1 cellular context compared by ENCODE assay signal in genomic region chr3:48966876-48967361, GRCh38.
TF ChIP-seq lines count a peak whose summit lies in the region.

No MANE protein-coding gene starts in this region.

TF ChIP-seq in SK-N-SH treated with all-trans-retinoic acid at 6 μM for 48 hours, 23 proteins besides CTCF, POLR2A, EP300 and RAD21 (continued from another document):
- TF ChIP-seq, protein P1, sequence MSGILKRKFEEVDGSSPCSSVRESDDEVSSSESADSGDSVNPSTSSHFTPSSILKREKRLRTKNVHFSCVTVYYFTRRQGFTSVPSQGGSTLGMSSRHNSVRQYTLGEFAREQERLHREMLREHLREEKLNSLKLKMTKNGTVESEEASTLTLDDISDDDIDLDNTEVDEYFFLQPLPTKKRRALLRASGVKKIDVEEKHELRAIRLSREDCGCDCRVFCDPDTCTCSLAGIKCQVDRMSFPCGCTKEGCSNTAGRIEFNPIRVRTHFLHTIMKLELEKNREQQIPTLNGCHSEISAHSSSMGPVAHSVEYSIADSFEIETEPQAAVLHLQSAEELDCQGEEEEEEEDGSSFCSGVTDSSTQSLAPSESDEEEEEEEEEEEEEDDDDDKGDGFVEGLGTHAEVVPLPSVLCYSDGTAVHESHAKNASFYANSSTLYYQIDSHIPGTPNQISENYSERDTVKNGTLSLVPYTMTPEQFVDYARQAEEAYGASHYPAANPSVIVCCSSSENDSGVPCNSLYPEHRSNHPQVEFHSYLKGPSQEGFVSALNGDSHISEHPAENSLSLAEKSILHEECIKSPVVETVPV (CRISPR knock-in tag; IDR thresholded peaks at IDR 0.05): no peak
- no peak for TF ChIP-seq ISL1 (CRISPR knock-in tag; IDR thresholded peaks at IDR 0.05)
- no peak for TF ChIP-seq ZFP30 (CRISPR knock-in tag; IDR thresholded peaks at IDR 0.05)
